In the genomic region with DNA sequence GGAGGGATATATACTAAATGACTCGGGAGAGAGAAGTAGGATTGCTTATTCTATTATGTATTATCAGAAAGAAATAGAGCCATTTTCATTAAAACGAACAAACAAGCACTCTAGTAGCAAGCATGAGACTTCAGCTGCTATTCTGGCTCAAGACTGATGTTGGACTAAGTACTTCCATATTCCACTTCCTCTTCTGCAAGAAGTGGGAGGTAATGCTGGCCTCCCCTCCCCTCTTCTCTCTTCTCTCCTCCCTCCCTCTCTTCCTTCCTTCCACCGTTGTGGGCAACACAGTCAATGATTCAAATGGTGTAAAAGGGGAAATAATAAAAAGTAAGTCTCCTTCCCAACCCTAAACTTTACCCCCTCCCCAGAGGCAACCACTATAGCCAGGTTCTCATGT, we compare ENCODE assay signal across 1 cellular context.
TF ChIP-seq lines count a peak whose summit lies in the region.

No MANE protein-coding gene starts in this region.

TF ChIP-seq in K562, 482 proteins besides CTCF, POLR2A, EP300 and RAD21 (continued from another document):
- TF ChIP-seq, protein P1, sequence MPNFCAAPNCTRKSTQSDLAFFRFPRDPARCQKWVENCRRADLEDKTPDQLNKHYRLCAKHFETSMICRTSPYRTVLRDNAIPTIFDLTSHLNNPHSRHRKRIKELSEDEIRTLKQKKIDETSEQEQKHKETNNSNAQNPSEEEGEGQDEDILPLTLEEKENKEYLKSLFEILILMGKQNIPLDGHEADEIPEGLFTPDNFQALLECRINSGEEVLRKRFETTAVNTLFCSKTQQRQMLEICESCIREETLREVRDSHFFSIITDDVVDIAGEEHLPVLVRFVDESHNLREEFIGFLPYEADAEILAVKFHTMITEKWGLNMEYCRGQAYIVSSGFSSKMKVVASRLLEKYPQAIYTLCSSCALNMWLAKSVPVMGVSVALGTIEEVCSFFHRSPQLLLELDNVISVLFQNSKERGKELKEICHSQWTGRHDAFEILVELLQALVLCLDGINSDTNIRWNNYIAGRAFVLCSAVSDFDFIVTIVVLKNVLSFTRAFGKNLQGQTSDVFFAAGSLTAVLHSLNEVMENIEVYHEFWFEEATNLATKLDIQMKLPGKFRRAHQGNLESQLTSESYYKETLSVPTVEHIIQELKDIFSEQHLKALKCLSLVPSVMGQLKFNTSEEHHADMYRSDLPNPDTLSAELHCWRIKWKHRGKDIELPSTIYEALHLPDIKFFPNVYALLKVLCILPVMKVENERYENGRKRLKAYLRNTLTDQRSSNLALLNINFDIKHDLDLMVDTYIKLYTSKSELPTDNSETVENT (CRISPR knock-in tag; IDR thresholded peaks at IDR 0.05), result no peak
- TF ChIP-seq ZNF518B (CRISPR knock-in tag; IDR thresholded peaks at IDR 0.05), result no peak
- TF ChIP-seq, protein P2, sequence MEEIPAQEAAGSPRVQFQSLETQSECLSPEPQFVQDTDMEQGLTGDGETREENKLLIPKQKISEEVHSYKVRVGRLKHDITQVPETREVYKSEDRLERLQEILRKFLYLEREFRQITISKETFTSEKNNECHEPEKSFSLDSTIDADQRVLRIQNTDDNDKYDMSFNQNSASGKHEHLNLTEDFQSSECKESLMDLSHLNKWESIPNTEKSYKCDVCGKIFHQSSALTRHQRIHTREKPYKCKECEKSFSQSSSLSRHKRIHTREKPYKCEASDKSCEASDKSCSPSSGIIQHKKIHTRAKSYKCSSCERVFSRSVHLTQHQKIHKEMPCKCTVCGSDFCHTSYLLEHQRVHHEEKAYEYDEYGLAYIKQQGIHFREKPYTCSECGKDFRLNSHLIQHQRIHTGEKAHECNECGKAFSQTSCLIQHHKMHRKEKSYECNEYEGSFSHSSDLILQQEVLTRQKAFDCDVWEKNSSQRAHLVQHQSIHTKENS (CRISPR knock-in tag; IDR thresholded peaks at IDR 0.05), result no peak
- TF ChIP-seq TRIM28 (IDR thresholded peaks at IDR 0.05), result no peak
- TF ChIP-seq ZNF699 (CRISPR knock-in tag; IDR thresholded peaks at IDR 0.05; ENCODE audit: insufficient replicate concordance), result no peak
- no peak for TF ChIP-seq KLF13 (tag; IDR thresholded peaks at IDR 0.05; ENCODE audit: borderline replicate concordance, low read depth)
- TF ChIP-seq SPI1 (IDR thresholded peaks at IDR 0.05; ENCODE audit: borderline replicate concordance, low read depth, low read length), result peak; percentile 98
- no peak for TF ChIP-seq RCOR1 (IDR thresholded peaks at IDR 0.05; ENCODE audit: borderline replicate concordance in 1 of 2, low read depth in 2 of 2, low read length in 2 of 2)
- no peak for TF ChIP-seq STAG1 (CRISPR knock-in tag; IDR thresholded peaks at IDR 0.05; ENCODE audit: borderline replicate concordance)
- no peak for TF ChIP-seq ATF1 (CRISPR knock-in tag; IDR thresholded peaks at IDR 0.05)
- TF ChIP-seq ATF1 (tag; IDR thresholded peaks at IDR 0.05), result no peak
- TF ChIP-seq GABPB1 (CRISPR knock-in tag; IDR thresholded peaks at IDR 0.05), result no peak
- no peak for TF ChIP-seq NR3C1 (CRISPR knock-in tag; IDR thresholded peaks at IDR 0.05)
- no peak for TF ChIP-seq ZNF23 (CRISPR knock-in tag; IDR thresholded peaks at IDR 0.05)
- peak; percentile 47; the same call in 1 of the 2 replicates for TF ChIP-seq SMARCE1 (IDR thresholded peaks at IDR 0.05)
- no peak for TF ChIP-seq ZZZ3 (IDR thresholded peaks at IDR 0.05)
- TF ChIP-seq KAT7 (CRISPR knock-in tag; IDR thresholded peaks at IDR 0.05; ENCODE audit: borderline replicate concordance), result no peak
- no peak for TF ChIP-seq ZNF124 (CRISPR knock-in tag; IDR thresholded peaks at IDR 0.05)
- no peak for TF ChIP-seq TBP (optimal IDR thresholded peaks at IDR 0.05; ENCODE audit: low read depth, low read length)
